In genomic region chr19:46661735-46662592, GRCh38 we compare ENCODE assay signal across 8 cellular contexts. TPM values are rescaled to one million over a fixed set of nuclear protein-coding genes. Genes with fewer than 3 reads are reported as not detected.
DNase-seq lines count a peak whose midpoint lies in the region; ATAC-seq and TF ChIP-seq lines count a peak whose summit lies in the region.

No MANE protein-coding gene starts in this region.

- peak; percentile 94 for TF ChIP-seq CTCF in HFF-Myc (IDR thresholded peaks at IDR 0.05; ENCODE audit: low read depth, low read length, missing control alignments)
- TF ChIP-seq CTCF in colonic mucosa (IDR thresholded peaks at IDR 0.05) = peak; percentile 87

- peak overlapping the region; percentile 80 for H3K4me3 Mint-ChIP-seq in activated CD4-positive, alpha-beta T cell treated with anti-CD3 and anti-CD28 coated beads, Interleukin-2, amount 10 ng/mL, durations not matched to agents 24 days and 14 days

- intact Hi-C loops in activated CD4-positive, alpha-beta T cell treated with anti-CD3 and anti-CD28 coated beads, Interleukin-2, amount 10 ng/mL, durations not matched to agents 24 days and 14 days (cut with micrococcal nuclease) = loop anchor here (1.0 to 5.0 kb wide), 4 partner anchors 28 to 315 kb away; partner anchors contain the start of gene PPP5C
- intact Hi-C loops in colonic mucosa (cut with DNase I) = loop anchor here (2.0 kb wide), 1 partner anchor 47 kb away; no protein-coding TSS in a partner anchor
- intact Hi-C loops in left colon (cut with DNase I, micrococcal nuclease) = loop anchor here (5.0 to 10.0 kb wide), 2 partner anchors 45 to 47 kb away; no protein-coding TSS in a partner anchor

- peak; percentile 67 for DNase-seq in HFF-Myc (ENCODE audit: extremely low read depth, low read depth)
- DNase-seq in NCI-H510A treated with DMSO at 0.1 percent for 48 hours (lab: John Stamatoyannopoulos, UW) = peak; percentile 76
- peak; percentile 93 for DNase-seq in activated CD4-positive, alpha-beta T cell treated with anti-CD3 and anti-CD28 coated beads, Interleukin-2, amount 10 ng/mL, durations not matched to agents 24 days and 14 days
- peak; percentile 81 for DNase-seq in colonic mucosa
- peak; percentile 80 for DNase-seq in left colon
- peak; percentile 46 for DNase-seq in stimulated activated CD4-positive, alpha-beta T cell treated with anti-CD3 and anti-CD28 coated beads, Interleukin-1b, Interleukin-23, amount 100 ng/mL, for 1 hour (ENCODE audit: low read depth in 2 of 2)

- no peaks in the 10 kb centered on the region for H4K20me1 ChIP-seq in BLaER1

- H3K27me3 ChIP-seq in BLaER1 = no peaks in the 10 kb centered on the region
- peaks cover 30% of the 10 kb centered on the region for H3K27me3 ChIP-seq in colonic mucosa

- ATAC-seq in left colon = peak; percentile 74
- ATAC-seq in HG03039 (IDR thresholded peaks at IDR 0.05; ENCODE audit: unreplicated experiment) = no peak

- H3K9me3 ChIP-seq in BLaER1 = no peaks in the 10 kb centered on the region
- no peaks in the 10 kb centered on the region for H3K9me3 ChIP-seq in colonic mucosa

- peaks cover 2% of the 10 kb centered on the region for H3K36me3 Mint-ChIP-seq in activated CD4-positive, alpha-beta T cell treated with anti-CD3 and anti-CD28 coated beads, Interleukin-2, amount 10 ng/mL, durations not matched to agents 24 days and 14 days (ENCODE audit: low read depth)

- H3K4me1 Mint-ChIP-seq in activated CD4-positive, alpha-beta T cell treated with anti-CD3 and anti-CD28 coated beads, Interleukin-2, amount 10 ng/mL, durations not matched to agents 24 days and 14 days = peaks cover 15% of the 10 kb centered on the region

- peak overlapping the region; percentile 67 for H3K9ac ChIP-seq in BLaER1
- peak overlapping the region in 1 of 2 donors; percentile 55 for H3K9ac ChIP-seq in colonic mucosa (ENCODE audit: low read depth in 2 of 2, low read length in 2 of 2)

- no peaks in the 10 kb centered on the region for H3K36me3 ChIP-seq in BLaER1
- no peaks in the 10 kb centered on the region for H3K36me3 ChIP-seq in colonic mucosa

- H3K27ac Mint-ChIP-seq in activated CD4-positive, alpha-beta T cell treated with anti-CD3 and anti-CD28 coated beads, Interleukin-2, amount 10 ng/mL, durations not matched to agents 24 days and 14 days = peak overlapping the region; percentile 85

- H3K4me3 ChIP-seq in BLaER1 (peak overlapping the region; percentile 63), HFF-Myc (replicated peaks; ENCODE audit: low read depth, low read length) (peak overlapping the region; percentile 36), colonic mucosa (peak overlapping the region; percentile 30)

- H3K27me3 Mint-ChIP-seq in activated CD4-positive, alpha-beta T cell treated with anti-CD3 and anti-CD28 coated beads, Interleukin-2, amount 10 ng/mL, durations not matched to agents 24 days and 14 days = peaks cover 23% of the 10 kb centered on the region

- H3K9me3 Mint-ChIP-seq in activated CD4-positive, alpha-beta T cell treated with anti-CD3 and anti-CD28 coated beads, Interleukin-2, amount 10 ng/mL, durations not matched to agents 24 days and 14 days = no peaks in the 10 kb centered on the region

- H3K4me2 ChIP-seq in BLaER1 = peak overlapping the region; percentile 89

- H3K27ac ChIP-seq in BLaER1 (peak overlapping the region; percentile 55; the same call in 1 of the 2 replicates), colonic mucosa (peak overlapping the region; percentile 19)

- peaks cover 28% of the 10 kb centered on the region for H3K4me1 ChIP-seq in BLaER1
- H3K4me1 ChIP-seq in colonic mucosa = peaks cover 6% of the 10 kb centered on the region

RNA-seq across cellular contexts. Expression of gene DACT3, which starts 1.0 kb away (rescaled TPM):
- total RNA-seq in activated CD4-positive, alpha-beta T cell treated with anti-CD3 and anti-CD28 coated beads, Interleukin-2, amount 10 ng/mL, durations not matched to agents 24 days and 14 days = 3.2 and 3.7 TPM in 2 replicates
- total RNA-seq in colonic mucosa (1 to 10 TPM; 1.6 to 5.3 TPM), left colon (1 to 10 TPM; 1.1 to 7.8 TPM)

RNA-seq across cellular contexts. Expression of gene GNG8, which starts 26.0 kb away (rescaled TPM):
- total RNA-seq in activated CD4-positive, alpha-beta T cell treated with anti-CD3 and anti-CD28 coated beads, Interleukin-2, amount 10 ng/mL, durations not matched to agents 24 days and 14 days = 13.3 and 14.1 TPM in 2 replicates
- not detected for total RNA-seq in colonic mucosa
- total RNA-seq in left colon = not detected

RNA-seq across cellular contexts. Expression of gene PTGIR, which starts 37.1 kb away (rescaled TPM):
- 194 TPM in 2 replicates for total RNA-seq in activated CD4-positive, alpha-beta T cell treated with anti-CD3 and anti-CD28 coated beads, Interleukin-2, amount 10 ng/mL, durations not matched to agents 24 days and 14 days
- total RNA-seq in colonic mucosa (under 1 TPM; 0.82 TPM), left colon (1 to 10 TPM in 1 of 2 donors, under 1 TPM in 1; 0.58 to 1.6 TPM)

RNA-seq across cellular contexts. Expression of gene PRKD2, which starts 55.0 kb away (rescaled TPM):
- 89.1 and 90.5 TPM in 2 replicates for total RNA-seq in activated CD4-positive, alpha-beta T cell treated with anti-CD3 and anti-CD28 coated beads, Interleukin-2, amount 10 ng/mL, durations not matched to agents 24 days and 14 days
- total RNA-seq in colonic mucosa = 10 to 100 TPM; 60.9 to 61.8 TPM
- 10 to 100 TPM; 62.5 to 64.4 TPM for total RNA-seq in left colon

Comparison
In these comparisons a context has a peak if more than half of its experiments do, and no peak if none do; other contexts are left out.
1. RNA of gene PTGIR, which starts 37.1 kb away (total RNA-seq): 194 TPM in activated CD4-positive, alpha-beta T cell treated with anti-CD3 and anti-CD28 coated beads, Interleukin-2, amount 10 ng/mL, durations not matched to agents 24 days and 14 days; 0.58 to 1.6 TPM in left colon and 0.82 TPM in colonic mucosa; every median in the first group is over 10 times any median in the second.
2. Peak in every context shown above with its lines, with median percentiles within 50 percentile points of each other: H3K4me3 ChIP-seq and DNase-seq.